20 cellular contexts compared by ENCODE assay signal in the genomic region with DNA sequence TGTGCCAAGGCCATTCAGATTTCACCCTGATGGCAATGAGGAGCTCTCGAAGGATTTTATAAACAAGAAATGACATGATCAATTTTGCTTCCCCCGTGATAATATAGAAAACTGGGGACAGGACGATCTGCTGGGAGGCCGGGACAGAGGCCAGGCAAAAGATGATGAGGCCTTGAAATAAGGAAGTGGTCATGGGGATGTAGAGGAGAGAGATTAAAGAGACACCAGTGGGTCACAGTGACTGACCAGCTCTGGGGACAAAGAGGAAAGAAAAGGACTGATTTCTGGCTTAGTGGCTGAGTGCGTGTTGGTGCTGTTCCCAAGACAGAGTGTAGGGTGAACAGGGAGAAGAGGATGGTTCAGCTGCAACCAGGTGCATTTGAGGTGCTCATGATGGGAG.
"Had no signal": no experiment of that assay in that cellular context is flagged by ENCODE, and none has a peak within 500 bp of the region (broad histone marks: within the 10 kb centered on the region; RNA-seq: fewer than 3 reads in every experiment).

No MANE protein-coding gene starts in this region.

- H3K9me3 ChIP-seq: esophagus muscularis mucosa, gastrocnemius medialis, heart right ventricle, mucosa of descending colon, spleen, thoracic aorta had no signal

- DNase-seq: cortex of kidney; effector memory CD4-positive, alpha-beta T cell; gastrocnemius medialis; heart right ventricle; hypothalamus; kidney glomerular epithelial cell; natural killer cell; posterior cingulate gyrus; spleen; stimulated activated CD4-positive, alpha-beta T cell treated with anti-CD3 and anti-CD28 coated beads, Interleukin-15, amount 100 ng/mL, for 24 hours; stimulated activated CD4-positive, alpha-beta T cell treated with anti-CD3 and anti-CD28 coated beads, Interleukin-1b, Interleukin-23, amount 100 ng/mL, for 48 hours; stimulated activated CD4-positive, alpha-beta T cell treated with anti-CD3 and anti-CD28 coated beads, Interleukin-4, amount 100 ng/mL, for 24 hours had no signal

- H3K4me3 ChIP-seq: esophagus muscularis mucosa, gastrocnemius medialis, heart right ventricle, mucosa of descending colon, spleen, thoracic aorta had no signal

- H3K4me1 ChIP-seq: gastrocnemius medialis, spleen had no signal

- H3K4me3 Mint-ChIP-seq: natural killer cell; neural crest cell; stimulated activated memory B cell treated with anti-CD40 and anti-IgM and Interleukin-4, amounts not matched to agents 10 μg/mL and 1 μg/mL and 100 μg/mL, for 72 hours; stimulated activated naive CD8-positive, alpha-beta T cell treated with anti-CD3 and anti-CD28 coated beads, Interleukin-15, Interleukin-2, amounts not matched to agents 100 ng/mL and 50 ng/mL, for 24 hours had no signal

- H3K27me3 ChIP-seq: gastrocnemius medialis, heart right ventricle, spleen had no signal

- H3K4me1 Mint-ChIP-seq: natural killer cell; neural crest cell; stimulated activated memory B cell treated with anti-CD40 and anti-IgM and Interleukin-4, amounts not matched to agents 10 μg/mL and 1 μg/mL and 100 μg/mL, for 72 hours had no signal

- H3K9me3 Mint-ChIP-seq: natural killer cell; stimulated activated memory B cell treated with anti-CD40 and anti-IgM and Interleukin-4, amounts not matched to agents 10 μg/mL and 1 μg/mL and 100 μg/mL, for 72 hours; stimulated activated naive CD8-positive, alpha-beta T cell treated with anti-CD3 and anti-CD28 coated beads, Interleukin-15, Interleukin-2, amounts not matched to agents 100 ng/mL and 50 ng/mL, for 24 hours had no signal

- H3K27ac Mint-ChIP-seq: natural killer cell; stimulated activated memory B cell treated with anti-CD40 and anti-IgM and Interleukin-4, amounts not matched to agents 10 μg/mL and 1 μg/mL and 100 μg/mL, for 72 hours; stimulated activated naive CD8-positive, alpha-beta T cell treated with anti-CD3 and anti-CD28 coated beads, Interleukin-15, Interleukin-2, amounts not matched to agents 100 ng/mL and 50 ng/mL, for 24 hours had no signal

- ATAC-seq: gastrocnemius medialis; heart right ventricle; natural killer cell; sciatic nerve; stimulated activated memory B cell treated with anti-CD40 and anti-IgM and Interleukin-4, amounts not matched to agents 10 μg/mL and 1 μg/mL and 100 μg/mL, for 72 hours had no signal

- H3K27ac ChIP-seq: epithelial cell of prostate, esophagus muscularis mucosa, gastrocnemius medialis, heart right ventricle, spleen, thoracic aorta had no signal

- H3K36me3 ChIP-seq: esophagus muscularis mucosa, gastrocnemius medialis, heart right ventricle, spleen, thoracic aorta had no signal

- H3K36me3 Mint-ChIP-seq: natural killer cell; stimulated activated memory B cell treated with anti-CD40 and anti-IgM and Interleukin-4, amounts not matched to agents 10 μg/mL and 1 μg/mL and 100 μg/mL, for 72 hours had no signal
